In the genomic region with DNA sequence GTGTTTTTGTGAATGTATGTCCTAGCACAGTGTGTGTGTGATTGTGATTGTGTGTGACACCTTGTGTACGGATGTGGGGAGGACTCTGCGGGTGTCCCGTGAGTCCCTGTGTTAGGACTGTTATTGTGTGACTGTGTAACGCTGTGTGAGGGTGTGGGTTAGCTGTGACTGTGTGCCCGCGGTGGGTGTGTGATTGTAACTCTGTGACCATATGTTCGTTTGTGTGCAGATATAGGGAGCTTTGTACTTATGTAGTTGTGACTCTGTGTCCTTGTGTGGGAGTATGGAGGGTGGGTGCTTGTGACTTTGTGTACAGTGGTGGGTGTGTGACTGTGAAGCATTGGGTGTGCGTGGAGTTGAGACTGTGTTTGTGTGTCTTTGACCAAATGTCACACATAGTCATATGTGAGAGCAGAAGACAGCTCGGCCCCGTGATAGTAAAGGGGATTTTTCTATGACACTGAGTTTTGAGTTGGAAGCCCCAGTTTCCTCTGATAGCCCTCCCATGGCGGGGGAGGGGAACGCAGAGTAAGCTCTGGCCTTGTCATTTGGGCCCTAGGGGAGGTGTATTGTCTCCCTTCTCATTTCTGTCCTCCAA, we compare ENCODE assay signal across 1 cellular context.
TF ChIP-seq lines count a peak whose summit lies in the region.

No MANE protein-coding gene starts in this region.

TF ChIP-seq in SK-N-SH treated with all-trans-retinoic acid at 6 μM for 48 hours, 23 proteins besides CTCF, POLR2A, EP300 and RAD21 (continued from another document):
- TF ChIP-seq, protein P1, sequence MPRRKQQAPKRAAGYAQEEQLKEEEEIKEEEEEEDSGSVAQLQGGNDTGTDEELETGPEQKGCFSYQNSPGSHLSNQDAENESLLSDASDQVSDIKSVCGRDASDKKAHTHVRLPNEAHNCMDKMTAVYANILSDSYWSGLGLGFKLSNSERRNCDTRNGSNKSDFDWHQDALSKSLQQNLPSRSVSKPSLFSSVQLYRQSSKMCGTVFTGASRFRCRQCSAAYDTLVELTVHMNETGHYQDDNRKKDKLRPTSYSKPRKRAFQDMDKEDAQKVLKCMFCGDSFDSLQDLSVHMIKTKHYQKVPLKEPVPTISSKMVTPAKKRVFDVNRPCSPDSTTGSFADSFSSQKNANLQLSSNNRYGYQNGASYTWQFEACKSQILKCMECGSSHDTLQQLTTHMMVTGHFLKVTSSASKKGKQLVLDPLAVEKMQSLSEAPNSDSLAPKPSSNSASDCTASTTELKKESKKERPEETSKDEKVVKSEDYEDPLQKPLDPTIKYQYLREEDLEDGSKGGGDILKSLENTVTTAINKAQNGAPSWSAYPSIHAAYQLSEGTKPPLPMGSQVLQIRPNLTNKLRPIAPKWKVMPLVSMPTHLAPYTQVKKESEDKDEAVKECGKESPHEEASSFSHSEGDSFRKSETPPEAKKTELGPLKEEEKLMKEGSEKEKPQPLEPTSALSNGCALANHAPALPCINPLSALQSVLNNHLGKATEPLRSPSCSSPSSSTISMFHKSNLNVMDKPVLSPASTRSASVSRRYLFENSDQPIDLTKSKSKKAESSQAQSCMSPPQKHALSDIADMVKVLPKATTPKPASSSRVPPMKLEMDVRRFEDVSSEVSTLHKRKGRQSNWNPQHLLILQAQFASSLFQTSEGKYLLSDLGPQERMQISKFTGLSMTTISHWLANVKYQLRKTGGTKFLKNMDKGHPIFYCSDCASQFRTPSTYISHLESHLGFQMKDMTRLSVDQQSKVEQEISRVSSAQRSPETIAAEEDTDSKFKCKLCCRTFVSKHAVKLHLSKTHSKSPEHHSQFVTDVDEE (CRISPR knock-in tag; IDR thresholded peaks at IDR 0.05) = no peak
- TF ChIP-seq GLIS3 (CRISPR knock-in tag; IDR thresholded peaks at IDR 0.05) = no peak
TF ChIP-seq in SK-N-SH treated with all-trans-retinoic acid at 6 μM for 48 hours: peak in this region for 0.
